ENCODE assay signal across 24 cellular contexts in genomic region chr5:149628846-149629388, GRCh38. TPM values are rescaled to one million over a fixed set of nuclear protein-coding genes. Genes with fewer than 3 reads are reported as not detected.
DNase-seq lines count a peak whose midpoint lies in the region; ATAC-seq, FAIRE-seq and TF ChIP-seq lines count a peak whose summit lies in the region.
"Had no signal": no experiment of that assay in that cellular context is flagged by ENCODE, and none has a peak within 500 bp of the region (broad histone marks: within the 10 kb centered on the region; RNA-seq: fewer than 3 reads in every experiment).

No MANE protein-coding gene starts in this region.

- H3K9ac ChIP-seq in mammary epithelial cell (ENCODE audit: insufficient read depth, low read length) (no peak overlapping the region), GM12878 (ENCODE audit: control insufficient read depth, insufficient read depth, low read length) (no peak overlapping the region)
- H3K9ac ChIP-seq: BLaER1 had no signal

- peaks cover 26% of the 10 kb centered on the region for H3K4me1 ChIP-seq in mammary epithelial cell (ENCODE audit: insufficient read depth, low read length)
- H3K4me1 ChIP-seq in GM12878 (ENCODE audit: control insufficient read depth, insufficient read depth, low read length), result peaks cover 12% of the 10 kb centered on the region
- H3K4me1 ChIP-seq in sigmoid colon, result peaks cover 0 to 10% (median 0%) of the 10 kb centered on the region in 4 donors

- no peak overlapping the region for H3K4me3 ChIP-seq in mammary epithelial cell (replicated peaks in 1 of 3; ENCODE audit: insufficient read depth in 1 of 3, low read depth in 2 of 3, low read length in 3 of 3)
- H3K4me3 ChIP-seq in GM12878, result no peak overlapping the region
- no peak overlapping the region for H3K4me3 ChIP-seq in sigmoid colon
- H3K4me3 ChIP-seq: BLaER1 had no signal

- no peaks in the 10 kb centered on the region for H3K9me3 ChIP-seq in mammary epithelial cell (replicated peaks; ENCODE audit: insufficient read depth, low read length)
- H3K9me3 ChIP-seq in GM12878 (replicated peaks; ENCODE audit: control insufficient read depth, insufficient read depth, low read length), result no peaks in the 10 kb centered on the region
- H3K9me3 ChIP-seq in sigmoid colon, result no peaks in the 10 kb centered on the region
- H3K9me3 ChIP-seq: BE2C, BLaER1 had no signal

- no peak overlapping the region for H3K4me2 ChIP-seq in mammary epithelial cell (ENCODE audit: insufficient read depth, low read depth, low read length)
- H3K4me2 ChIP-seq in GM12878 (ENCODE audit: control insufficient read depth, insufficient read depth), result no peak overlapping the region
- H3K4me2 ChIP-seq: BLaER1 had no signal

- H3K9me3 Mint-ChIP-seq in MCF 10A (ENCODE audit: unreplicated experiment), result no peaks in the 10 kb centered on the region
- H3K9me3 Mint-ChIP-seq: CD4-positive, alpha-beta memory T cell; CD4-positive, CD25-positive, alpha-beta regulatory T cell; CD8-positive, alpha-beta memory T cell had no signal

- H3K36me3 Mint-ChIP-seq in MCF 10A (ENCODE audit: insufficient read depth, unreplicated experiment), result peaks cover 14% of the 10 kb centered on the region
- H3K36me3 Mint-ChIP-seq: CD14-positive monocyte; CD4-positive, alpha-beta memory T cell; CD4-positive, CD25-positive, alpha-beta regulatory T cell; CD8-positive, alpha-beta memory T cell had no signal

- H3K27ac ChIP-seq in mammary epithelial cell (ENCODE audit: insufficient read depth, low read depth, low read length) (no peak overlapping the region), GM12878 (ENCODE audit: control insufficient read depth, insufficient read depth) (no peak overlapping the region), sigmoid colon (no peak overlapping the region)
- H3K27ac ChIP-seq: BLaER1 had no signal

- TF ChIP-seq CTCF in MCF 10A (IDR thresholded peaks at IDR 0.05; ENCODE audit: unreplicated experiment), result no peak
- no peak for TF ChIP-seq CTCF in mammary epithelial cell (conservative IDR thresholded peaks at IDR 0.05 in 1 of 2, IDR thresholded peaks at IDR 0.05 in 1 of 2; ENCODE audit: extremely low read depth in 1 of 2, insufficient read depth in 1 of 2, low read depth in 1 of 2, low read length in 2 of 2)
- no peak for TF ChIP-seq CTCF in GM12878 (IDR thresholded peaks at IDR 0.05 in 2 of 3, conservative IDR thresholded peaks at IDR 0.05 in 1 of 3; ENCODE audit: control insufficient read depth in 2 of 3, extremely low read depth in 1 of 3, insufficient read depth in 1 of 3, low read depth in 3 of 3, low read length in 3 of 3)
- TF ChIP-seq CTCF in sigmoid colon (IDR thresholded peaks at IDR 0.05), result no peak

- ATAC-seq in GM12878, result no peak
- ATAC-seq in GM21786 (IDR thresholded peaks at IDR 0.05; ENCODE audit: unreplicated experiment), result no peak

- SMC1A ChIA-PET in GM12878 (lab: Charles Lee; ENCODE audit: uncharacterized antibody, unreplicated experiment), result no interaction called here

- H2AFZ ChIP-seq in mammary epithelial cell (ENCODE audit: low read depth, low read length) (no peak overlapping the region), GM12878 (ENCODE audit: control insufficient read depth, low read depth, low read length) (no peak overlapping the region)

- FAIRE-seq in GM12878 (lab: Jason Lieb, UNC), result no peak
- FAIRE-seq: A204.1, GM12891, GM19239 had no signal

- in situ Hi-C loops in mammary epithelial cell (cut with MboI; ENCODE audit: low sequenced_read_pairs in 2 of 2), result no loop called here
- in situ Hi-C loops in GM12878 (cut with MboI), result no loop called here

- TF ChIP-seq RAD21 in GM12878 (IDR thresholded peaks at IDR 0.05; ENCODE audit: insufficient read depth, low read depth, low read length), result no peak

- DNase-seq in MCF 10A (ENCODE audit: unreplicated experiment) (no peak), mammary epithelial cell (no peak), GM12878 (ENCODE audit: low read depth, low spot score) (no peak), sigmoid colon (peak; percentile 56)
- DNase-seq in activated naive CD4-positive, alpha-beta T cell treated with Interleukin-2 at 50 U/mL for 16 hours, result no peak
- DNase-seq: 8988T; ACHN; C1 segment of cervical spinal cord; CD4-positive, alpha-beta memory T cell; CD4-positive, CD25-positive, alpha-beta regulatory T cell; CD8-positive, alpha-beta memory T cell; DMS 273 treated with DMSO at 0.1 percent for 48 hours; DMS153; DND-41; EL; GDM1 had no signal

- H3K27me3 ChIP-seq in mammary epithelial cell (ENCODE audit: insufficient read depth, low read length) (no peaks in the 10 kb centered on the region), GM12878 (replicated peaks in 1 of 2; ENCODE audit: control insufficient read depth in 2 of 2, insufficient read depth in 2 of 2, low read length in 1 of 2) (no peaks in the 10 kb centered on the region), sigmoid colon (no peaks in the 10 kb centered on the region)
- H3K27me3 ChIP-seq: BE2C, BLaER1 had no signal

- H4K20me1 ChIP-seq in mammary epithelial cell (ENCODE audit: insufficient read depth, low read length), result no peaks in the 10 kb centered on the region
- no peaks in the 10 kb centered on the region for H4K20me1 ChIP-seq in GM12878 (ENCODE audit: control insufficient read depth, insufficient read depth)
- H4K20me1 ChIP-seq: BLaER1 had no signal

- POLR2A ChIA-PET in MCF 10A (lab: Yijun Ruan, JAX) (interaction anchor here (1.5 to 1.9 kb wide), 2 partner anchors 9 to 20 kb away, joined by 3 to 7 read pairs; no protein-coding TSS in a partner anchor), GM12878 (lab: Charles Lee) (no interaction called here)

- H3K27me3 Mint-ChIP-seq in MCF 10A (ENCODE audit: insufficient read depth, unreplicated experiment), result no peaks in the 10 kb centered on the region
- H3K27me3 Mint-ChIP-seq: CD4-positive, CD25-positive, alpha-beta regulatory T cell; CD8-positive, alpha-beta memory T cell had no signal

- H3K27ac Mint-ChIP-seq in MCF 10A (ENCODE audit: low read depth, unreplicated experiment), result peak overlapping the region; percentile 20
- H3K27ac Mint-ChIP-seq: CD4-positive, CD25-positive, alpha-beta regulatory T cell had no signal

- RAD21 ChIA-PET in GM12878 (lab: Charles Lee; ENCODE audit: unreplicated experiment), result no interaction called here

- whole genome bisulfite sequencing in mammary epithelial cell (ENCODE audit: low coverage, missing lambda C conversion rate), result 93% methylated on average over 5 of the region's 5 CpGs
- 64% methylated on average over 5 of the region's 5 CpGs for WGBS in GM12878 (ENCODE audit: insufficient coverage, insufficient replicate concordance, low lambda C conversion rate, missing lambda C conversion rate)
- WGBS in sigmoid colon, 2 donors, result 85 to 94% methylated on average over 5 of the region's 5 CpGs

- H3K4me3 Mint-ChIP-seq in MCF 10A (ENCODE audit: unreplicated experiment), result no peak overlapping the region
- H3K4me3 Mint-ChIP-seq: CD14-positive monocyte; CD4-positive, CD25-positive, alpha-beta regulatory T cell; CD8-positive, alpha-beta memory T cell had no signal

- peaks cover 23% of the 10 kb centered on the region for H3K4me1 Mint-ChIP-seq in MCF 10A (ENCODE audit: insufficient read depth, unreplicated experiment)
- H3K4me1 Mint-ChIP-seq: CD4-positive, CD25-positive, alpha-beta regulatory T cell; CD8-positive, alpha-beta memory T cell had no signal

- TF ChIP-seq POLR2A in GM12878 (IDR thresholded peaks at IDR 0.05; ENCODE audit: low read depth, low read length), result no peak
- TF ChIP-seq POLR2A in sigmoid colon (IDR thresholded peaks at IDR 0.05), result no peak

- H3K79me2 ChIP-seq in mammary epithelial cell (ENCODE audit: insufficient read depth, low read length), result no peaks in the 10 kb centered on the region
- H3K79me2 ChIP-seq in GM12878 (ENCODE audit: control insufficient read depth, insufficient read depth, low read length), result no peaks in the 10 kb centered on the region

- TF ChIP-seq EP300 in GM12878 (IDR thresholded peaks at IDR 0.05; ENCODE audit: borderline replicate concordance in 1 of 2, control insufficient read depth in 1 of 2, low read depth in 2 of 2, low read length in 2 of 2) (no peak), sigmoid colon (IDR thresholded peaks at IDR 0.05) (no peak)

- dilution Hi-C loops in mammary epithelial cell (cut with HindIII; ENCODE audit: low sequenced_read_pairs), result no loop called here

- no TSS peak for BruUV-seq in MCF 10A (replicated peaks; lab: Mats Ljungman, UMichigan)
- BruUV-seq in mammary epithelial cell (replicated peaks; lab: Mats Ljungman, UMichigan), result no TSS peak
- no TSS peak for BruUV-seq in GM12878 (replicated peaks; lab: Mats Ljungman, UMichigan)

- CTCF ChIA-PET in MCF 10A (lab: Yijun Ruan, JAX), result interaction anchor here (0.6 to 1.4 kb wide), 6 partner anchors 8 to 351 kb away, joined by 3 to 5 read pairs (median 3); no protein-coding TSS in a partner anchor
- CTCF ChIA-PET in mammary epithelial cell (lab: Charles Lee; ENCODE audit: low non-redundant PET), result no interaction called here
- CTCF ChIA-PET in GM12878 (lab: Yijun Ruan, JAX), result interaction anchor here (0.9 kb wide), 1 partner anchor 10 kb away, joined by 7 read pairs; no protein-coding TSS in a partner anchor

- H3K36me3 ChIP-seq in mammary epithelial cell (ENCODE audit: insufficient read depth, low read length), result no peaks in the 10 kb centered on the region
- H3K36me3 ChIP-seq in GM12878 (ENCODE audit: control insufficient read depth in 2 of 2, insufficient read depth in 2 of 2, low read length in 1 of 2), result no peaks in the 10 kb centered on the region
- peaks cover 22 to 76% (median 40%) of the 10 kb centered on the region in 4 donors for H3K36me3 ChIP-seq in sigmoid colon
- H3K36me3 ChIP-seq: BE2C, BLaER1 had no signal

- intact Hi-C loops in MCF 10A (cut with micrococcal nuclease) (no loop called here), mammary epithelial cell (cut with micrococcal nuclease) (no loop called here), GM12878 (cut with micrococcal nuclease; ENCODE audit: unreplicated experiment) (no loop called here), sigmoid colon (cut with DNase I) (no loop called here)

RNA-seq across cellular contexts. Expression of gene ARHGEF37, which starts 47.6 kb away (rescaled TPM):
- 3.9 and 5.1 TPM in 2 replicates for total RNA-seq in MCF 10A (2022)
- 10 to 100 TPM; 11.0 to 35.2 TPM for total RNA-seq in mammary epithelial cell
- 5.1 TPM for polyA plus RNA-seq in mammary epithelial cell
- polyA minus RNA-seq in mammary epithelial cell, result 7.6 TPM
- total RNA-seq in GM12878 (2013; cell fraction: nucleolus; rRNA removed), result 0.17 and 0.32 TPM in 2 replicates
- total RNA-seq in GM12878 (2014; rRNA removed), result 0.49 and 0.62 TPM in 2 replicates
- 0.85 and 0.97 TPM in 2 replicates for total RNA-seq in GM12878 (2014; rRNA removed; fragmentation: Illumina TruSeq; extraction: Trizol)
- total RNA-seq in GM12878 (2021), result 1.1 and 1.2 TPM in 2 replicates
- polyA plus RNA-seq in GM12878 (2011; ENCODE audit: low read depth), result 0.05 TPM
- 0.29 and 0.52 TPM in 2 replicates for polyA plus RNA-seq in GM12878 (2011; rRNA removed)
- 0.10 and 0.17 TPM in 2 replicates for polyA plus RNA-seq in GM12878 (2011; cell fraction: cytosol; rRNA removed)
- 0.36 and 0.44 TPM in 2 replicates for polyA plus RNA-seq in GM12878 (2011; cell fraction: nucleus; rRNA removed)
- polyA plus RNA-seq in GM12878 (2012), result 0.20 and 0.48 TPM in 2 replicates
- polyA plus RNA-seq in GM12878 (2014; fragmentation: Illumina TruSeq; extraction: Trizol), result 0.60 and 0.65 TPM in 2 replicates
- under 1 TPM; 0.16 to 0.23 TPM for polyA plus RNA-seq in GM12878 (2014; fragmentation: Nextera tagmentation; extraction: Ambion mirVana)
- 0.58 and 0.63 TPM in 2 replicates for polyA plus RNA-seq in GM12878 (2014; rRNA removed)
- polyA plus RNA-seq in GM12878 (2016; fragmentation: Nextera tagmentation; extraction: Ambion mirVana), result 1 to 10 TPM in 1 of 2 experiments, under 1 TPM in 1; 0.78 to 1.1 TPM
- 0.07 and 0.15 TPM in 2 replicates for polyA minus RNA-seq in GM12878 (2011; rRNA and poly(A)+ RNA removed)
- polyA minus RNA-seq in GM12878 (2011; cell fraction: cytosol; rRNA and poly(A)+ RNA removed), result not detected in 2 replicates
- 0.10 and 0.24 TPM in 2 replicates for polyA minus RNA-seq in GM12878 (2011; cell fraction: nucleus; rRNA and poly(A)+ RNA removed)
- 10 to 100 TPM; 23.5 to 51.0 (median 39.8) TPM for total RNA-seq in sigmoid colon
- 1 to 10 TPM; 4.8 to 7.2 (median 7.0) TPM for polyA plus RNA-seq in sigmoid colon
- total RNA-seq: G401 had no signal
- polyA plus RNA-seq: CD14-positive monocyte; CD4-positive, alpha-beta memory T cell; CD8-positive, alpha-beta memory T cell had no signal
